Comparison of ENCODE assay signal across 10 cellular contexts in genomic region chr2:1136071-1136470, GRCh38.
A peak's percentile ranks its signal among the peaks of the same experiment; 100 is the strongest.
DNase-seq lines count a peak whose midpoint lies in the region; ATAC-seq and TF ChIP-seq lines count a peak whose summit lies in the region.
"Had no signal": no experiment of that assay in that cellular context is flagged by ENCODE, and none has a peak within 500 bp of the region (broad histone marks: within the 10 kb centered on the region; RNA-seq: fewer than 3 reads in every experiment).

No MANE protein-coding gene starts in this region.

- H3K27ac ChIP-seq in PC-3 (ENCODE audit: low read length) (no peak overlapping the region), upper lobe of right lung (no peak overlapping the region)

- intact Hi-C loops in PC-3 (cut with micrococcal nuclease) (no loop called here), upper lobe of right lung (cut with DNase I) (no loop called here), posterior cingulate gyrus (cut with DNase I) (no loop called here)

- H3K79me2 ChIP-seq in PC-3 (ENCODE audit: low read length), result no peaks in the 10 kb centered on the region

- no TSS peak for BruUV-seq in PC-3 (replicated peaks; lab: Mats Ljungman, UMichigan)

- no peaks in the 10 kb centered on the region for H3K9me3 ChIP-seq in PC-3 (ENCODE audit: low read length)
- no peaks in the 10 kb centered on the region for H3K9me3 ChIP-seq in upper lobe of right lung

- H3K4me2 ChIP-seq in PC-3 (ENCODE audit: low read length), result no peak overlapping the region

- H3F3A ChIP-seq in PC-3 (ENCODE audit: low read length, unreplicated experiment), result no peaks in the 10 kb centered on the region

- peak overlapping the region; percentile 19 for H3K27ac Mint-ChIP-seq in stimulated activated naive CD8-positive, alpha-beta T cell treated with anti-CD3 and anti-CD28 coated beads, Interleukin-15, Interleukin-2, amounts not matched to agents 100 ng/mL and 50 ng/mL, for 24 hours
- H3K27ac Mint-ChIP-seq in stimulated activated naive CD8-positive, alpha-beta T cell treated with anti-CD3 and anti-CD28 coated beads, Interleukin-15, amount 100 ng/mL, for 72 hours, result no peak overlapping the region

- H3K9ac ChIP-seq in PC-3 (ENCODE audit: low read length), result no peak overlapping the region

- no peak overlapping the region for H2AFZ ChIP-seq in PC-3 (ENCODE audit: low read length)

- H3K36me3 ChIP-seq in PC-3 (ENCODE audit: low read depth, low read length), result no peaks in the 10 kb centered on the region
- H3K36me3 ChIP-seq in upper lobe of right lung, result no peaks in the 10 kb centered on the region

- H4K20me1 ChIP-seq in PC-3 (ENCODE audit: low read length), result no peaks in the 10 kb centered on the region

- TF ChIP-seq CTCF in PC-3 (conservative IDR thresholded peaks at IDR 0.05; ENCODE audit: low read depth, low read length), result peak; percentile 53
- TF ChIP-seq CTCF in foreskin fibroblast (IDR thresholded peaks at IDR 0.05; ENCODE audit: low read depth, low read length), result peak; percentile 61
- no peak for TF ChIP-seq CTCF in upper lobe of right lung (IDR thresholded peaks at IDR 0.05)

- H3K4me3 ChIP-seq in PC-3 (ENCODE audit: low read length) (no peak overlapping the region), foreskin fibroblast (ENCODE audit: low read depth in 1 of 2, low read length in 2 of 2) (no peak overlapping the region), upper lobe of right lung (no peak overlapping the region)

- no peak for DNase-seq in stimulated activated naive CD8-positive, alpha-beta T cell treated with anti-CD3 and anti-CD28 coated beads, Interleukin-15, amount 100 ng/mL, for 72 hours
- DNase-seq in PC-3 (no peak), foreskin fibroblast (peak; percentile 12 to 54), upper lobe of right lung (no peak), posterior cingulate gyrus (no peak)
- DNase-seq: left colon, retina had no signal

- no peaks in the 10 kb centered on the region for H3K9me3 Mint-ChIP-seq in stimulated activated naive CD8-positive, alpha-beta T cell treated with anti-CD3 and anti-CD28 coated beads, Interleukin-15, Interleukin-2, amounts not matched to agents 100 ng/mL and 50 ng/mL, for 24 hours
- no peaks in the 10 kb centered on the region for H3K9me3 Mint-ChIP-seq in stimulated activated naive CD8-positive, alpha-beta T cell treated with anti-CD3 and anti-CD28 coated beads, Interleukin-15, amount 100 ng/mL, for 72 hours

- POLR2A ChIA-PET in PC-3 (lab: Charles Lee; ENCODE audit: unreplicated experiment), result no interaction called here

- H3K36me3 Mint-ChIP-seq in stimulated activated naive CD8-positive, alpha-beta T cell treated with anti-CD3 and anti-CD28 coated beads, Interleukin-15, Interleukin-2, amounts not matched to agents 100 ng/mL and 50 ng/mL, for 24 hours (ENCODE audit: low read depth), result peaks cover 4% of the 10 kb centered on the region

- no peaks in the 10 kb centered on the region for H3K4me1 ChIP-seq in PC-3 (ENCODE audit: insufficient read depth, low read length)
- no peaks in the 10 kb centered on the region for H3K4me1 ChIP-seq in upper lobe of right lung

- no peak for ATAC-seq in stimulated activated naive CD8-positive, alpha-beta T cell treated with anti-CD3 and anti-CD28 coated beads, Interleukin-15, amount 100 ng/mL, for 72 hours
- ATAC-seq in PC-3 (no peak), HG03439 (IDR thresholded peaks at IDR 0.05; ENCODE audit: unreplicated experiment) (no peak), upper lobe of right lung (no peak), GM21367 (IDR thresholded peaks at IDR 0.05; ENCODE audit: unreplicated experiment) (no peak)
- ATAC-seq: left colon had no signal

- no peaks in the 10 kb centered on the region for H3K9me2 ChIP-seq in PC-3 (replicated peaks; ENCODE audit: low read length)

- peaks cover 8% of the 10 kb centered on the region for H3K27me3 Mint-ChIP-seq in stimulated activated naive CD8-positive, alpha-beta T cell treated with anti-CD3 and anti-CD28 coated beads, Interleukin-15, Interleukin-2, amounts not matched to agents 100 ng/mL and 50 ng/mL, for 24 hours
- peaks cover 9% of the 10 kb centered on the region for H3K27me3 Mint-ChIP-seq in stimulated activated naive CD8-positive, alpha-beta T cell treated with anti-CD3 and anti-CD28 coated beads, Interleukin-15, amount 100 ng/mL, for 72 hours

- CTCF ChIA-PET in PC-3 (lab: Charles Lee), result no interaction called here

- H3K4me1 Mint-ChIP-seq in stimulated activated naive CD8-positive, alpha-beta T cell treated with anti-CD3 and anti-CD28 coated beads, Interleukin-15, Interleukin-2, amounts not matched to agents 100 ng/mL and 50 ng/mL, for 24 hours (ENCODE audit: low read depth), result peaks cover 44% of the 10 kb centered on the region
- H3K4me1 Mint-ChIP-seq in stimulated activated naive CD8-positive, alpha-beta T cell treated with anti-CD3 and anti-CD28 coated beads, Interleukin-15, amount 100 ng/mL, for 72 hours, result peaks cover 51% of the 10 kb centered on the region

- no peak overlapping the region for H3K4me3 Mint-ChIP-seq in stimulated activated naive CD8-positive, alpha-beta T cell treated with anti-CD3 and anti-CD28 coated beads, Interleukin-15, Interleukin-2, amounts not matched to agents 100 ng/mL and 50 ng/mL, for 24 hours
- H3K4me3 Mint-ChIP-seq in stimulated activated naive CD8-positive, alpha-beta T cell treated with anti-CD3 and anti-CD28 coated beads, Interleukin-15, amount 100 ng/mL, for 72 hours, result no peak overlapping the region

- H3K27me3 ChIP-seq in PC-3 (ENCODE audit: low read length) (peaks cover 28% of the 10 kb centered on the region), upper lobe of right lung (no peaks in the 10 kb centered on the region)

Comparison
In these comparisons a context has a peak if more than half of its experiments do, and no peak if none do; other contexts are left out.
1. DNase-seq: peak in foreskin fibroblast (2 of 2); none in stimulated activated naive CD8-positive, alpha-beta T cell treated with anti-CD3 and anti-CD28 coated beads, Interleukin-15, amount 100 ng/mL, for 72 hours (0 of 2), PC-3 (single experiment), upper lobe of right lung (single experiment) and posterior cingulate gyrus (0 of 10).